8 cellular contexts compared by ENCODE assay signal in the genomic region with DNA sequence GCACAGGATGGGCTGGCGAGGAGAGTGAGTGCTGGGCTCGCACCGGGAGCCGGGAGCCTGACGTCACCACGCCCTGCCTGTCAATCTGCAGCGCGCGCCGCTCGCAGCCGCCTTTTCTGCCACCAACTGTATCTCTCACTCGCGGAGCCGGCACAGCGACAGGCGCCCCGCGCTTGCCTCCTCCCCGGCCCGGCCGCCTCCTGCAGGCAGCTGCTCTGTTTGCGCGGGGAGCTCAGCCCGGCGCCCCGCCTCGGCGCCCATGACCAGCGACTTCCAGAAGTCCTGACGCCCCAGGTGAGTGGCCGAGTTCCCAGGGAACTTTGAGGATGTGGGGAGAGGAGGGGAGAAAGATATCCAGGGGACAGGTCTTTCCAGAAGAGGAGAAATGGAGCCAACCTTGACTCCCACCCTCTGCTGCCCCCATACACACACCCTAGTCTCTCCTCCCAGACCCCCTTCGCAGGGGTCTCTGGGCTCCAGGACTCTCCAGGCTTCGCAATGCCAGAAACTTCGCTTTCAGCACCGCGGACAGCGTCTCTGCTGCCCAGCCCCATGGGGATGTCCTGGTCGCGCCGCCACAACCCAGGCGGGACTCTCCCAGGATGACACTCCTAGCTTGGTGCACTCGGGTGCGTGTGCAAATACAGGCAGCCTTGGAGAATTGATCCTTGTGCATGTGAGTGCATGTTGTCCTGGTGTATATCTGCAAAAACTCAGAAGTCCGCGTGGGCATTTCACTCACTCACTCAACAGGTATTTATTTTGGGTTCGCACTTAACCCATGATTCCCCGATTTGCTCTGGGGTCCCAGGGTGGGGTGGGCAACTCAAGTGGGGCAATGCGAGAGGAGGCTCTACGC. TPM values are rescaled to one million over a fixed set of nuclear protein-coding genes. Genes with fewer than 3 reads are reported as not detected.
DNase-seq lines count a peak whose midpoint lies in the region; ATAC-seq, FAIRE-seq and TF ChIP-seq lines count a peak whose summit lies in the region.

A gene with protein sequence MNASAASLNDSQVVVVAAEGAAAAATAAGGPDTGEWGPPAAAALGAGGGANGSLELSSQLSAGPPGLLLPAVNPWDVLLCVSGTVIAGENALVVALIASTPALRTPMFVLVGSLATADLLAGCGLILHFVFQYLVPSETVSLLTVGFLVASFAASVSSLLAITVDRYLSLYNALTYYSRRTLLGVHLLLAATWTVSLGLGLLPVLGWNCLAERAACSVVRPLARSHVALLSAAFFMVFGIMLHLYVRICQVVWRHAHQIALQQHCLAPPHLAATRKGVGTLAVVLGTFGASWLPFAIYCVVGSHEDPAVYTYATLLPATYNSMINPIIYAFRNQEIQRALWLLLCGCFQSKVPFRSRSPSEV (plus strand): TSS at position 138 of the 859 bp plus-strand sequence. CDS start 802 bp downstream, outside the sequence.

- no peak within 1 kb of the TSS for H3K4me3 ChIP-seq in bronchial epithelial cell (ENCODE audit: low read depth, low read length)

- H3K27me3 ChIP-seq in bronchial epithelial cell (ENCODE audit: control insufficient read depth, insufficient read depth, low read length) = peaks cover 12% of the 10 kb centered on the region

- no peak for FAIRE-seq in bronchial epithelial cell (lab: Jason Lieb, UNC)

- DNase-seq in GM03348 (ENCODE audit: low spot score) (peak; percentile 83), MV-4-11 (lab: John Stamatoyannopoulos, UW) (peak; percentile 11), bronchial epithelial cell (ENCODE audit: low read depth) (peak; percentile 28), kidney tubule cell (ENCODE audit: low spot score) (peak; percentile 55), omental fat pad (ENCODE audit: low spot score) (no peak)
- DNase-seq in stimulated activated CD4-positive, alpha-beta T cell treated with anti-CD3 and anti-CD28 coated beads, TNF-alpha, amount 100 ng/mL, for 24 hours (ENCODE audit: low read depth in 3 of 3) = peak in 2 of 3 experiments; percentile 1 to 27

- no peaks in the 10 kb centered on the region for H3K36me3 ChIP-seq in bronchial epithelial cell (ENCODE audit: control insufficient read depth, insufficient read depth, low read length)

- ATAC-seq in SK-N-SH treated with all-trans-retinoic acid at 6 μM for 48 hours (peak; percentile 95), omental fat pad (ENCODE audit: low FRiP score) (no peak), HG03139 (IDR thresholded peaks at IDR 0.05; ENCODE audit: unreplicated experiment) (no peak)

- TF ChIP-seq CTCF in bronchial epithelial cell (IDR thresholded peaks at IDR 0.05; ENCODE audit: insufficient read depth, low read length, severe bottlenecking) (no peak), omental fat pad (IDR thresholded peaks at IDR 0.05) (no peak)

TF ChIP-seq in SK-N-SH treated with all-trans-retinoic acid at 6 μM for 48 hours, 23 proteins besides CTCF, POLR2A, EP300 and RAD21:
- TF ChIP-seq SNAI2 (CRISPR knock-in tag; IDR thresholded peaks at IDR 0.05) (0 out of 2 replicates have a peak, but pooled peaks have one; percentile 38), ARNTL (CRISPR knock-in tag; IDR thresholded peaks at IDR 0.05; ENCODE audit: borderline replicate concordance, low read depth) (no peak), ISL1 (CRISPR knock-in tag; IDR thresholded peaks at IDR 0.05) (peak; percentile 14; the same call in 1 of the 2 replicates)

RNA-seq across cellular contexts. Expression of the gene that starts here (rescaled TPM):
- total RNA-seq in bronchial epithelial cell (not detected in 2 replicates), omental fat pad (not detected)

Comparison
In these comparisons a context has a peak if more than half of its experiments do, and no peak if none do; other contexts are left out.
1. Peak in DNase-seq in bronchial epithelial cell; RNA of the gene not detected or under 1 TPM.